ENCODE assay signal across 8 cellular contexts in the genomic region with DNA sequence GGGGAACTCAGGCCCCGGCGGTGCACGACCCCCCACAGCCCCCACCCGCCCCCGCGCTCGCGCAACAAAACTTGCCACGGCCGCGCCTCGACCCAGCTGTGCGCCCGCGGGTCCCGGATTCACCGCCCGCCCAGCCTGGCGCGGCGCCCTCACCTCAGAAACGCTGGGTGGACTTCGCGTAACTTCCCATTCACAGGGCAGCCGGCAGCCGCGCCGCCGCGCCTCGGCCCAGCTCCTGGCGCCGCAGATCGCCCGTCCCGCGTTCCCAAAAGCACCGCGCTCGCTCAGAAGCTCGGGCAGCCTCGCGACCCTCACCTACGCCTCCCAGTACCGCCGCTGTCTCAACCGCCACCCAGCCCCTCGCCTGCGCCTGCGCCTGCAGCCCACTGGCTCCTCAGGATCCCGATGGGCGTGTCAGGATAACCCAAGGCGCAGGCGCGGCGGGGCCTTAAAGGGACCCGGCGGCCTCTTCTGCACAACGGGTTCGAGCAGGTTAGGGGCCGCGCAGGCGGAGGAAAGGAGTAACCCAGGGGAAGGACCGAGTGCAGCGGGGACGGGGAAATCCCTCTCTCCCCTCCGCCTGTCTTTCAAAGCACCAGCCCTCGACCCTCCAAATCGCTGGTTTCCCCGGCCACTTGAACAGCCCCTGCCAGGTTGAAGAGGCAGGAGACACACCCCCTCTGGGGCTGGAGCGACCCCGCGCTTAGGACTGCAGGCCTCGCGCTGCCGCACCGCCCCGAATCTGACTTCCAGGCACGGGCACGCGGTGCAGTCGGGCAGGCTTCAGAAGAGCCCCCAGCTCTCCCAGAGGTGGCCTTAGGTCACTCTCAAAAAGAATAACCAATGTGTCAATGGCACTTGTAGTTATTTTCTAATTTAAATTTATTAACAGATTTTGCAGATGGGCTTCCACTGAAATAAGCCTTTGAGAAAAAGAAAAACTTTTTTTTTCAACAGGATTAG. TPM values are rescaled to one million over a fixed set of nuclear protein-coding genes. Genes with fewer than 3 reads are reported as not detected.
DNase-seq lines count a peak whose midpoint lies in the region; ATAC-seq, FAIRE-seq and TF ChIP-seq lines count a peak whose summit lies in the region.

A gene (minus strand): TSS at position 380 of the 963 bp plus-strand sequence.

- H3K36me3 ChIP-seq in GM12878 (ENCODE audit: control insufficient read depth in 2 of 2, insufficient read depth in 2 of 2, low read length in 1 of 2) (no peaks in the 10 kb centered on the region), vagina (peaks cover 0 to 8% of the 10 kb centered on the region in 2 donors)

- H3K9me3 ChIP-seq in GM12878 (replicated peaks; ENCODE audit: control insufficient read depth, insufficient read depth, low read length): no peaks in the 10 kb centered on the region
- no peaks in the 10 kb centered on the region for H3K9me3 ChIP-seq in vagina

- no peaks in the 10 kb centered on the region for H4K20me1 ChIP-seq in GM12878 (ENCODE audit: control insufficient read depth, insufficient read depth)

- no TSS peak for BruUV-seq in GM12878 (replicated peaks; lab: Mats Ljungman, UMichigan)

- TF ChIP-seq POLR2A in GM12878 (IDR thresholded peaks at IDR 0.05; ENCODE audit: low read depth, low read length): peak; percentile 74; the same call in 1 of the 2 replicates
- peak; percentile 73 to 98 for TF ChIP-seq POLR2A in vagina (IDR thresholded peaks at IDR 0.05)

- no peak for TF ChIP-seq RAD21 in GM12878 (IDR thresholded peaks at IDR 0.05; ENCODE audit: insufficient read depth, low read depth, low read length)

- DNase-seq in NCI-H1930 (lab: John Stamatoyannopoulos, UW): peak; percentile 99
- DNase-seq in T1000 (lab: John Stamatoyannopoulos, UW): peak; percentile 96
- peak; percentile 56 for DNase-seq in GM12878 (ENCODE audit: low read depth, low spot score)
- peak; percentile 98 to 100 for DNase-seq in hippocampal formation (lab: John Stamatoyannopoulos, UW)
- peak; percentile 85 for DNase-seq in renal cortical epithelial cell (ENCODE audit: low read depth)
- peak; percentile 99 to 100 for DNase-seq in vagina (ENCODE audit: extremely low spot score in 2 of 2)

- H3K9ac ChIP-seq in GM12878 (ENCODE audit: control insufficient read depth, insufficient read depth, low read length): peak within 1 kb of the TSS; percentile 11; the same call in 1 of the 2 replicates

- peak in 1 of 3 experiments; percentile 7; a peak in 1 of 6 replicates for TF ChIP-seq CTCF in GM12878 (IDR thresholded peaks at IDR 0.05 in 2 of 3, conservative IDR thresholded peaks at IDR 0.05 in 1 of 3; ENCODE audit: control insufficient read depth in 2 of 3, extremely low read depth in 1 of 3, insufficient read depth in 1 of 3, low read depth in 3 of 3, low read length in 3 of 3)
- peak; percentile 11 to 75 (median 65) for TF ChIP-seq CTCF in vagina (IDR thresholded peaks at IDR 0.05)

- TF ChIP-seq EP300 in GM12878 (IDR thresholded peaks at IDR 0.05; ENCODE audit: borderline replicate concordance in 1 of 2, control insufficient read depth in 1 of 2, low read depth in 2 of 2, low read length in 2 of 2): no peak

- no peak for FAIRE-seq in GM12878 (lab: Jason Lieb, UNC)

- H3K27ac ChIP-seq in GM12878 (ENCODE audit: control insufficient read depth, insufficient read depth) (no peak within 1 kb of the TSS), vagina (peak within 1 kb of the TSS; percentile 80)

- in situ Hi-C loops in GM12878 (cut with MboI): no loop called here

- intact Hi-C loops in GM12878 (cut with micrococcal nuclease; ENCODE audit: unreplicated experiment) (no loop called here), vagina (cut with DNase I) (no loop called here)

- RAD21 ChIA-PET in GM12878 (lab: Charles Lee; ENCODE audit: unreplicated experiment): no interaction called here

- H3K4me3 ChIP-seq in GM12878 (peak within 1 kb of the TSS; percentile 73), vagina (peak within 1 kb of the TSS; percentile 53 to 57)

- H3K79me2 ChIP-seq in GM12878 (ENCODE audit: control insufficient read depth, insufficient read depth, low read length): no peaks in the 10 kb centered on the region

- H2AFZ ChIP-seq in GM12878 (ENCODE audit: control insufficient read depth, low read depth, low read length): peak within 1 kb of the TSS; percentile 88

- peaks cover 4% of the 10 kb centered on the region for H3K4me1 ChIP-seq in GM12878 (ENCODE audit: control insufficient read depth, insufficient read depth, low read length)
- H3K4me1 ChIP-seq in vagina: peaks cover 38% of the 10 kb centered on the region

- SMC1A ChIA-PET in GM12878 (lab: Charles Lee; ENCODE audit: uncharacterized antibody, unreplicated experiment): interaction anchor here (0.8 kb wide), 1 partner anchor 20 kb away, joined by 3 read pairs; no protein-coding TSS in a partner anchor

- 2% methylated on average over 82 of the region's 82 CpGs for WGBS in GM12878 (ENCODE audit: insufficient coverage, insufficient replicate concordance, low lambda C conversion rate, missing lambda C conversion rate)

- H3K4me2 ChIP-seq in GM12878 (ENCODE audit: control insufficient read depth, insufficient read depth): peak within 1 kb of the TSS; percentile 100

- H3K27me3 ChIP-seq in GM12878 (replicated peaks in 1 of 2; ENCODE audit: control insufficient read depth in 2 of 2, insufficient read depth in 2 of 2, low read length in 1 of 2) (peaks cover 13 to 18% of the 10 kb centered on the region in 2 experiments), vagina (no peaks in the 10 kb centered on the region)

- CTCF ChIA-PET in GM12878 (lab: Yijun Ruan, JAX): interaction anchor here (2.9 kb wide), 1 partner anchor 8 kb away, joined by 23 read pairs; no protein-coding TSS in a partner anchor

- ATAC-seq in GM18517 (IDR thresholded peaks at IDR 0.05; ENCODE audit: unreplicated experiment) (peak; percentile 66), HG02981 (IDR thresholded peaks at IDR 0.05; ENCODE audit: unreplicated experiment) (peak; percentile 82), GM12878 (peak; percentile 99)

- POLR2A ChIA-PET in GM12878 (lab: Charles Lee): no interaction called here

TF ChIP-seq in GM12878, 131 proteins besides CTCF, POLR2A, EP300 and RAD21 (continues in another document):
- TF ChIP-seq NR2C1 (IDR thresholded peaks at IDR 0.05): no peak
- no peak for TF ChIP-seq SMAD5 (IDR thresholded peaks at IDR 0.05; ENCODE audit: low read depth)
- peak; percentile 99 for TF ChIP-seq IKZF1 (conservative IDR thresholded peaks at IDR 0.05)
- 0 out of 4 replicates have a peak, but pooled peaks of 1 of the 2 experiments have one; percentile 3 for TF ChIP-seq SRF (IDR thresholded peaks at IDR 0.05; ENCODE audit: low read depth in 2 of 2, low read length in 2 of 2)
- TF ChIP-seq FOS (IDR thresholded peaks at IDR 0.05; ENCODE audit: borderline replicate concordance, extremely low read depth, insufficient read length): no peak
- TF ChIP-seq, protein P1, sequence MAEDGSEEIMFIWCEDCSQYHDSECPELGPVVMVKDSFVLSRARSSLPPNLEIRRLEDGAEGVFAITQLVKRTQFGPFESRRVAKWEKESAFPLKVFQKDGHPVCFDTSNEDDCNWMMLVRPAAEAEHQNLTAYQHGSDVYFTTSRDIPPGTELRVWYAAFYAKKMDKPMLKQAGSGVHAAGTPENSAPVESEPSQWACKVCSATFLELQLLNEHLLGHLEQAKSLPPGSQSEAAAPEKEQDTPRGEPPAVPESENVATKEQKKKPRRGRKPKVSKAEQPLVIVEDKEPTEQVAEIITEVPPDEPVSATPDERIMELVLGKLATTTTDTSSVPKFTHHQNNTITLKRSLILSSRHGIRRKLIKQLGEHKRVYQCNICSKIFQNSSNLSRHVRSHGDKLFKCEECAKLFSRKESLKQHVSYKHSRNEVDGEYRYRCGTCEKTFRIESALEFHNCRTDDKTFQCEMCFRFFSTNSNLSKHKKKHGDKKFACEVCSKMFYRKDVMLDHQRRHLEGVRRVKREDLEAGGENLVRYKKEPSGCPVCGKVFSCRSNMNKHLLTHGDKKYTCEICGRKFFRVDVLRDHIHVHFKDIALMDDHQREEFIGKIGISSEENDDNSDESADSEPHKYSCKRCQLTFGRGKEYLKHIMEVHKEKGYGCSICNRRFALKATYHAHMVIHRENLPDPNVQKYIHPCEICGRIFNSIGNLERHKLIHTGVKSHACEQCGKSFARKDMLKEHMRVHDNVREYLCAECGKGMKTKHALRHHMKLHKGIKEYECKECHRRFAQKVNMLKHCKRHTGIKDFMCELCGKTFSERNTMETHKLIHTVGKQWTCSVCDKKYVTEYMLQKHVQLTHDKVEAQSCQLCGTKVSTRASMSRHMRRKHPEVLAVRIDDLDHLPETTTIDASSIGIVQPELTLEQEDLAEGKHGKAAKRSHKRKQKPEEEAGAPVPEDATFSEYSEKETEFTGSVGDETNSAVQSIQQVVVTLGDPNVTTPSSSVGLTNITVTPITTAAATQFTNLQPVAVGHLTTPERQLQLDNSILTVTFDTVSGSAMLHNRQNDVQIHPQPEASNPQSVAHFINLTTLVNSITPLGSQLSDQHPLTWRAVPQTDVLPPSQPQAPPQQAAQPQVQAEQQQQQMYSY (CRISPR knock-in tag; IDR thresholded peaks at IDR 0.05): no peak

RNA-seq across cellular contexts. Expression of the gene that starts here (rescaled TPM):
- total RNA-seq in GM12878 (2013; cell fraction: nucleolus; rRNA removed): 9.5 and 10.3 TPM in 2 replicates
- 0.22 and 0.45 TPM in 2 replicates for total RNA-seq in GM12878 (2014; rRNA removed)
- total RNA-seq in GM12878 (2014; rRNA removed; fragmentation: Illumina TruSeq; extraction: Trizol): 0.36 and 0.60 TPM in 2 replicates
- 1.2 and 1.4 TPM in 2 replicates for total RNA-seq in GM12878 (2021)
- polyA plus RNA-seq in GM12878 (2011; ENCODE audit: low read depth): 1.4 TPM
- polyA plus RNA-seq in GM12878 (2011; rRNA removed): 3.2 and 3.4 TPM in 2 replicates
- 1.7 and 1.9 TPM in 2 replicates for polyA plus RNA-seq in GM12878 (2011; cell fraction: cytosol; rRNA removed)
- 4.1 and 4.2 TPM in 2 replicates for polyA plus RNA-seq in GM12878 (2011; cell fraction: nucleus; rRNA removed)
- 1.7 and 2.6 TPM in 2 replicates for polyA plus RNA-seq in GM12878 (2012)
- 1.1 and 1.6 TPM in 2 replicates for polyA plus RNA-seq in GM12878 (2014; fragmentation: Illumina TruSeq; extraction: Trizol)
- polyA plus RNA-seq in GM12878 (2014; fragmentation: Nextera tagmentation; extraction: Ambion mirVana): under 1 TPM; 0.20 to 0.34 TPM
- 0.74 and 1.3 TPM in 2 replicates for polyA plus RNA-seq in GM12878 (2014; rRNA removed)
- polyA plus RNA-seq in GM12878 (2016; fragmentation: Nextera tagmentation; extraction: Ambion mirVana): under 1 TPM; 0.70 to 0.73 TPM
- 1.9 TPM in 2 replicates for polyA minus RNA-seq in GM12878 (2011; rRNA and poly(A)+ RNA removed)
- 0.80 and 0.83 TPM in 2 replicates for polyA minus RNA-seq in GM12878 (2011; cell fraction: cytosol; rRNA and poly(A)+ RNA removed)
- polyA minus RNA-seq in GM12878 (2011; cell fraction: nucleus; rRNA and poly(A)+ RNA removed): 2.9 and 3.9 TPM in 2 replicates
- total RNA-seq in renal cortical epithelial cell: 8.3 and 41.8 TPM in 2 replicates
- total RNA-seq in vagina: 45.9 TPM
